8 cellular contexts compared by ENCODE assay signal in the genomic region with DNA sequence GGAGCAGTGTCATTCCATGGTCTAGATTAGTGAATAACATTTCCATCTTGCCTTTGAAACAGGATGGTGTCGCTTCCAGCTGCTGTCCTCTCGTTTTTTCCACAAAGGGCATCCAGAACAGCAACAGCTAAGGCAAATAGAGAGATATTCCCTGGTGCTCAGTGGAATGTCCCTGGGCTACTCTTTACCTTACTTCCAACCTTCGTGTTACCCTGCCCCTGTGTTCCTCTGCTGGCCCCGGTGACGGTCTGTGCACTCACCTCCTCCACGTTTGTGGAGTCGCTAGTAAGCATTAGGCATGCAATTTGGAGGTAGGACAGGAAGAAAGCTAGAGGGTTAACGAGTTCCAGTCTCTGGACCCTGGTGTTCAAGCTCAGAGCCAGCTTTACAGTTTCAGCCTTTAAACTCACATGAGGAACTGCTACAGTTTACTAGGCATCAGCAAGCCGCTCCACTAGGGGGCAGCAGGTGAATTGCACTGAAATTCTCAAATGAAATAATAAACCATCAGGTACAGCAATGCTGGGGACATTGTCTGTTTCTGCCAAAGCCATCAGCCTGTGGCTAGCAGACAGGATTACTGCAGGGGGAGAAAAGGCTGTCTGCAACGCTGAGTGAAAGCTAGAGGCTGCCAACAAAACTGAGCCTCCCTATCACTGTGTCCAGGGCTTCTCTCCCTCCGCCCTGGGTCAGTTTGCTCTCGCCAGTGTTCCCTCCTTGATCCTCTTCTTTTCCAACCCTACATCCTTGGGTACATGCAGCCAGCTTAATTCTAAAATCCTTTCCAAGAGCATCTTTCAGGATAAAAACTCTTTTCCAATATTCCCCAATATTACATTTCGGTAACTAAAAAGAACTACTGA. TPM values are rescaled to one million over a fixed set of nuclear protein-coding genes. Genes with fewer than 3 reads are reported as not detected.
A peak's percentile ranks its signal among the peaks of the same experiment; 100 is the strongest.
DNase-seq lines count a peak whose midpoint lies in the region; TF ChIP-seq lines count a peak whose summit lies in the region.

No MANE protein-coding gene starts in this region.

- H3K27me3 ChIP-seq in brain microvascular endothelial cell (replicated peaks): no peaks in the 10 kb centered on the region

- H3K36me3 ChIP-seq in brain microvascular endothelial cell (replicated peaks): peaks cover 8% of the 10 kb centered on the region

- peak; percentile 93 for DNase-seq in G401 (ENCODE audit: low spot score)
- peak; percentile 66 for DNase-seq in HFF-Myc (ENCODE audit: extremely low read depth, low read depth)
- peak; percentile 68 to 72 for DNase-seq in NCI-H2081 (lab: John Stamatoyannopoulos, UW)
- DNase-seq in UCSD-AML1 (lab: John Stamatoyannopoulos, UW; ENCODE audit: unreplicated experiment): peak; percentile 41
- DNase-seq in brain microvascular endothelial cell: peak; percentile 84
- peak; percentile 90 for DNase-seq in inferior parietal cortex (ENCODE audit: extremely low spot score)
- peak; percentile 54 to 61 for DNase-seq in stimulated activated CD4-positive, alpha-beta T cell treated with anti-CD3 and anti-CD28 coated beads, Interleukin-15, amount 100 ng/mL, for 48 hours (ENCODE audit: low read depth in 2 of 2)
- no peak for DNase-seq in NCI-H1048 (lab: John Stamatoyannopoulos, UW)

- TF ChIP-seq CTCF in HFF-Myc (IDR thresholded peaks at IDR 0.05; ENCODE audit: low read depth, low read length, missing control alignments) (peak; percentile 94), brain microvascular endothelial cell (IDR thresholded peaks at IDR 0.05; ENCODE audit: low read depth, low read length, missing control alignments) (peak; percentile 95)

- H3K27ac ChIP-seq in brain microvascular endothelial cell: no peak overlapping the region

- H3K4me3 ChIP-seq in HFF-Myc (replicated peaks; ENCODE audit: low read depth, low read length) (no peak overlapping the region), brain microvascular endothelial cell (ENCODE audit: low read depth, low read length) (no peak overlapping the region)

- in situ Hi-C loops in G401 (cut with HindIII; ENCODE audit: low sequenced_read_pairs): no loop called here
- in situ Hi-C loops in brain microvascular endothelial cell (cut with HindIII; ENCODE audit: low pct_ligation_motif_present, low sequenced_read_pairs): no loop called here

RNA-seq across cellular contexts. Expression of a gene that starts 9.0 kb away (rescaled TPM):
- 84.9 and 111 TPM in 2 replicates for total RNA-seq in G401 (2014; rRNA removed; shearing (Covaris generic))

RNA-seq across cellular contexts. Expression of a gene that starts 9.2 kb away (rescaled TPM):
- 235 and 237 TPM in 2 replicates for total RNA-seq in G401 (2014; rRNA removed; shearing (Covaris generic))

RNA-seq across cellular contexts. Expression of a gene that starts 29.3 kb away (rescaled TPM):
- total RNA-seq in G401 (2014; rRNA removed; shearing (Covaris generic)): 1.5 and 7.0 TPM in 2 replicates
